In genomic region chr14:76710093-76711010, GRCh38 we compare ENCODE assay signal across 8 cellular contexts. TPM values are rescaled to one million over a fixed set of nuclear protein-coding genes. Genes with fewer than 3 reads are reported as not detected.
DNase-seq lines count a peak whose midpoint lies in the region; ATAC-seq and TF ChIP-seq lines count a peak whose summit lies in the region.

No MANE protein-coding gene starts in this region.

- no peak overlapping the region for H3K4me3 ChIP-seq in psoas muscle

- no peaks in the 10 kb centered on the region for H3K36me3 ChIP-seq in psoas muscle (ENCODE audit: insufficient read depth in 1 of 2, low read depth in 1 of 2)

- no peaks in the 10 kb centered on the region for H3K9me3 ChIP-seq in psoas muscle

- WGBS in psoas muscle, 3 donors = 33 to 40% (median 35%) methylated on average over 12 of the region's 12 CpGs

- peaks cover 0 to 7% (median 0%) of the 10 kb centered on the region in 3 donors for H3K27me3 ChIP-seq in psoas muscle (ENCODE audit: insufficient read depth in 3 of 3, low read length in 2 of 3)

- peak; percentile 76 for TF ChIP-seq CTCF in GM12873 (IDR thresholded peaks at IDR 0.05; ENCODE audit: insufficient read depth, low read depth, low read length, missing control alignments)
- peak; percentile 72 for TF ChIP-seq CTCF in psoas muscle (IDR thresholded peaks at IDR 0.05)

- peaks cover 4% of the 10 kb centered on the region for H3K4me1 ChIP-seq in psoas muscle

- intact Hi-C loops in psoas muscle (cut with DNase I) = loop anchor here (2.0 to 5.0 kb wide), 3 partner anchors 52 to 74 kb away; partner anchors contain the start of gene VASH1 (in 1 of the 2)

- peak in 3 of 4 donors; percentile 35 to 61 (median 61) for ATAC-seq in psoas muscle
- ATAC-seq in GM19397 (IDR thresholded peaks at IDR 0.05; ENCODE audit: unreplicated experiment) = no peak
- no peak for ATAC-seq in HG03469 (IDR thresholded peaks at IDR 0.05; ENCODE audit: unreplicated experiment)

- peak; percentile 53 to 54 for DNase-seq in AML-193 (lab: John Stamatoyannopoulos, UW)
- peak; percentile 77 for DNase-seq in NCI-H2171 treated with DMSO at 0.1 percent for 48 hours (lab: John Stamatoyannopoulos, UW)
- peak; percentile 26 for DNase-seq in activated CD4-positive, alpha-beta T cell treated with anti-CD3 and anti-CD28 coated beads for 48 hours
- DNase-seq in globus pallidus (ENCODE audit: low spot score) = peak; percentile 73
- no peak for DNase-seq in psoas muscle

- no peak overlapping the region for H3K27ac ChIP-seq in psoas muscle

RNA-seq across cellular contexts. Expression of gene VASH1, which starts 50.9 kb away (rescaled TPM):
- 1 to 10 TPM; 3.9 to 8.2 (median 5.6) TPM for total RNA-seq in psoas muscle
- 1 to 10 TPM; 1.7 to 4.0 (median 2.9) TPM for polyA plus RNA-seq in psoas muscle

Comparison
In these comparisons a context has a peak if more than half of its experiments do, and no peak if none do; other contexts are left out.
1. DNase-seq: peak in AML-193 (2 of 2), NCI-H2171 treated with DMSO at 0.1 percent for 48 hours (single experiment), activated CD4-positive, alpha-beta T cell treated with anti-CD3 and anti-CD28 coated beads for 48 hours (single experiment) and globus pallidus (single experiment); none in psoas muscle (0 of 2).
2. ATAC-seq: peak in psoas muscle (3 of 4); none in GM19397 (single experiment) and HG03469 (single experiment).